ENCODE assay signal across 1 cellular context in genomic region chr1:44585315-44585920, GRCh38.
TF ChIP-seq lines count a peak whose summit lies in the region.

No MANE protein-coding gene starts in this region.

TF ChIP-seq in K562, 482 proteins besides CTCF, POLR2A, EP300 and RAD21 (continued from another document):
- TF ChIP-seq DDX20 (tag; IDR thresholded peaks at IDR 0.05; ENCODE audit: low read depth) (no peak), MAFG (tag; conservative IDR thresholded peaks at IDR 0.05) (peak; percentile 46), BCOR (IDR thresholded peaks at IDR 0.05) (peak; percentile 49; the same call in 1 of the 2 replicates), SMARCA5 (IDR thresholded peaks at IDR 0.05) (no peak), SPI1 (IDR thresholded peaks at IDR 0.05; ENCODE audit: borderline replicate concordance, low read depth, low read length) (no peak), HIVEP1 (CRISPR knock-in tag; IDR thresholded peaks at IDR 0.05) (no peak)
